In genomic region chr19:40809358-40810086, GRCh38 we compare ENCODE assay signal across 13 cellular contexts. TPM values are rescaled to one million over a fixed set of nuclear protein-coding genes. Genes with fewer than 3 reads are reported as not detected.
DNase-seq lines count a peak whose midpoint lies in the region; ATAC-seq, FAIRE-seq and TF ChIP-seq lines count a peak whose summit lies in the region.
"Had no signal": no experiment of that assay in that cellular context is flagged by ENCODE, and none has a peak within 500 bp of the region (broad histone marks: within the 10 kb centered on the region; RNA-seq: fewer than 3 reads in every experiment).

No MANE protein-coding gene starts in this region.

- no peaks in the 10 kb centered on the region for H4K20me1 ChIP-seq in endothelial cell of umbilical vein (replicated peaks; ENCODE audit: control insufficient read depth, extremely low read depth, insufficient read depth, low read length)
- peaks cover 58% of the 10 kb centered on the region for H4K20me1 ChIP-seq in osteoblast (ENCODE audit: insufficient read depth, low read length)

- DNase-seq in CD4-positive, alpha-beta memory T cell = no peak
- no peak for DNase-seq in endothelial cell of umbilical vein (ENCODE audit: low read depth, low spot score)
- DNase-seq in osteoblast (ENCODE audit: insufficient read length, low spot score, missing footprints) = no peak
- DNase-seq in COLO668 (lab: John Stamatoyannopoulos, UW; ENCODE audit: unreplicated experiment) = no peak
- DNase-seq in GM19240 (ENCODE audit: insufficient read length, low spot score) = no peak
- no peak for DNase-seq in middle frontal gyrus (ENCODE audit: extremely low spot score, low spot score)
- DNase-seq: DMS153, erythroblast, NCI-H1930, SHP77 had no signal

- peaks cover 24% of the 10 kb centered on the region for H3K36me3 ChIP-seq in CD4-positive, alpha-beta memory T cell (ENCODE audit: insufficient read depth, low read length)
- H3K36me3 ChIP-seq in HUES6 (ENCODE audit: control insufficient read depth, insufficient read depth, low read length) (peaks cover 31% of the 10 kb centered on the region), endothelial cell of umbilical vein (ENCODE audit: control insufficient read depth in 2 of 2, extremely low read depth in 1 of 2, insufficient read depth in 2 of 2, low read length in 2 of 2) (peaks cover 9 to 27% of the 10 kb centered on the region in 2 experiments), osteoblast (ENCODE audit: insufficient read depth, low read length) (peaks cover 35% of the 10 kb centered on the region)

- H3K79me2 ChIP-seq in endothelial cell of umbilical vein (ENCODE audit: control insufficient read depth, insufficient read depth, low read length) (peaks cover 36% of the 10 kb centered on the region), osteoblast (ENCODE audit: insufficient read depth, low read length) (peaks cover 49% of the 10 kb centered on the region)

- POLR2A ChIA-PET in CD4-positive, alpha-beta memory T cell (lab: Charles Lee; ENCODE audit: partially characterized antibody) = interaction anchor here (4.2 to 15.6 kb wide), 3 partner anchors 11 to 56 kb away, joined by 35 to 369 read pairs (median 133); partner anchors contain the start of genes ACTMAP, EGLN2, MIA and RAB4B
- POLR2A ChIA-PET in endothelial cell of umbilical vein (lab: Charles Lee) = no interaction called here

- H3K4me3 Mint-ChIP-seq in CD4-positive, alpha-beta memory T cell = peak overlapping the region in 1 of 8 donors; percentile 52

- no peaks in the 10 kb centered on the region for H3K9me3 ChIP-seq in CD4-positive, alpha-beta memory T cell (ENCODE audit: control insufficient read depth in 1 of 2, low read length in 2 of 2)
- H3K9me3 ChIP-seq in HUES6 (ENCODE audit: control insufficient read depth, insufficient read depth, low read depth, low read length) = no peaks in the 10 kb centered on the region
- no peaks in the 10 kb centered on the region for H3K9me3 ChIP-seq in endothelial cell of umbilical vein (replicated peaks; ENCODE audit: control insufficient read depth, insufficient read depth, low read length)
- no peaks in the 10 kb centered on the region for H3K9me3 ChIP-seq in osteoblast (ENCODE audit: low read depth, low read length)
- H3K9me3 ChIP-seq: adrenal gland had no signal

- dilution Hi-C loops in endothelial cell of umbilical vein (cut with MboI; ENCODE audit: extremely low pct_ligation_motif_present, low sequenced_read_pairs) = no loop called here

- no peak for TF ChIP-seq CTCF in endothelial cell of umbilical vein (IDR thresholded peaks at IDR 0.05; ENCODE audit: extremely low read depth in 1 of 2, insufficient read depth in 1 of 2, low read depth in 1 of 2, low read length in 2 of 2)
- no peak for TF ChIP-seq CTCF in osteoblast (IDR thresholded peaks at IDR 0.05; ENCODE audit: extremely low read depth, low read depth, low read length)

- no peak for TF ChIP-seq POLR2A in endothelial cell of umbilical vein (IDR thresholded peaks at IDR 0.05; ENCODE audit: low read depth, low read length)

- no peak overlapping the region for H3K4me2 ChIP-seq in endothelial cell of umbilical vein (ENCODE audit: insufficient read depth, low read length)
- H3K4me2 ChIP-seq in osteoblast (ENCODE audit: insufficient read depth, low read length) = peak overlapping the region; percentile 76

- no peak for FAIRE-seq in endothelial cell of umbilical vein (lab: Jason Lieb, UNC)

- peaks cover 0 to 1% (median 0%) of the 10 kb centered on the region in 8 donors for H3K9me3 Mint-ChIP-seq in CD4-positive, alpha-beta memory T cell

- no peak for ATAC-seq in activated CD4-positive, CD25-positive, alpha-beta regulatory T cell treated with anti-CD3 and anti-CD28 coated beads, Interleukin-2, amount 50 U/mL, for 24 hours

- H3K9ac ChIP-seq in HUES6 (ENCODE audit: low read length) (no peak overlapping the region), endothelial cell of umbilical vein (replicated peaks; ENCODE audit: extremely low read depth, insufficient read depth, low read length) (no peak overlapping the region)

- intact Hi-C loops in CD4-positive, alpha-beta memory T cell (cut with micrococcal nuclease) = no loop called here
- intact Hi-C loops in endothelial cell of umbilical vein (cut with micrococcal nuclease) = loop anchor here (10.0 kb wide), 1 partner anchor 365 kb away; the partner anchor contains the start of gene SERTAD3

- peaks cover 76% of the 10 kb centered on the region for H3K4me1 ChIP-seq in CD4-positive, alpha-beta memory T cell (ENCODE audit: insufficient read depth, low read length)
- H3K4me1 ChIP-seq in HUES6 (ENCODE audit: control insufficient read depth, insufficient read depth, low read length) (peaks cover 50% of the 10 kb centered on the region), endothelial cell of umbilical vein (ENCODE audit: control insufficient read depth, extremely low read depth, insufficient read depth, low read length) (peaks cover 36% of the 10 kb centered on the region), osteoblast (ENCODE audit: insufficient read depth, low read length) (peaks cover 11% of the 10 kb centered on the region)

- no TSS peak for BruUV-seq in endothelial cell of umbilical vein (replicated peaks; lab: Mats Ljungman, UMichigan)

- H3K4me3 ChIP-seq in CD4-positive, alpha-beta memory T cell (ENCODE audit: low read length in 2 of 2) = no peak overlapping the region
- peak overlapping the region; percentile 64; the same call in 1 of the 2 replicates for H3K4me3 ChIP-seq in HUES6 (ENCODE audit: low read depth, low read length)
- no peak overlapping the region for H3K4me3 ChIP-seq in endothelial cell of umbilical vein (replicated peaks in 1 of 3; ENCODE audit: insufficient read depth in 1 of 3, low read depth in 1 of 3, low read length in 3 of 3)
- no peak overlapping the region for H3K4me3 ChIP-seq in osteoblast (ENCODE audit: insufficient read depth, low read length)

- CTCF ChIA-PET in CD4-positive, alpha-beta memory T cell (lab: Charles Lee; ENCODE audit: partially characterized antibody) = interaction anchor here (3.9 to 4.5 kb wide), 2 partner anchors 10 to 32 kb away, joined by 27 to 46 read pairs; partner anchors contain the start of gene RAB4B
- CTCF ChIA-PET in endothelial cell of umbilical vein (lab: Charles Lee) = no interaction called here

- H3K4me1 Mint-ChIP-seq in CD4-positive, alpha-beta memory T cell = peaks cover 46 to 86% (median 61%) of the 10 kb centered on the region in 4 donors

- H3K36me3 Mint-ChIP-seq in CD4-positive, alpha-beta memory T cell = peaks cover 14 to 40% of the 10 kb centered on the region in 2 donors

- H3K27ac ChIP-seq in CD4-positive, alpha-beta memory T cell (ENCODE audit: low read depth, low read length) = no peak overlapping the region
- H3K27ac ChIP-seq in HUES6 (ENCODE audit: low read depth, low read length) = no peak overlapping the region
- no peak overlapping the region for H3K27ac ChIP-seq in endothelial cell of umbilical vein (ENCODE audit: insufficient read depth, low read depth, low read length)
- H3K27ac ChIP-seq in osteoblast (ENCODE audit: low read depth, low read length) = no peak overlapping the region

- H2AFZ ChIP-seq in endothelial cell of umbilical vein (ENCODE audit: low read depth, low read length) = no peak overlapping the region
- H2AFZ ChIP-seq in osteoblast (ENCODE audit: low read length) = no peak overlapping the region

- no peaks in the 10 kb centered on the region for H3K9me1 ChIP-seq in endothelial cell of umbilical vein (replicated peaks; ENCODE audit: control insufficient read depth, extremely low read depth, insufficient read depth, low read length)

- H3K27ac Mint-ChIP-seq in CD4-positive, alpha-beta memory T cell = peak overlapping the region in 5 of 7 donors; percentile 32 to 91 (median 65)

- H3K27me3 ChIP-seq in CD4-positive, alpha-beta memory T cell (ENCODE audit: insufficient read depth, low read length) = no peaks in the 10 kb centered on the region
- H3K27me3 ChIP-seq in HUES6 (ENCODE audit: control insufficient read depth, insufficient read depth, low read length) = peaks cover 22% of the 10 kb centered on the region
- peaks cover 1 to 6% of the 10 kb centered on the region in 2 experiments for H3K27me3 ChIP-seq in endothelial cell of umbilical vein (ENCODE audit: control insufficient read depth in 2 of 2, insufficient read depth in 2 of 2, low read length in 2 of 2)
- peaks cover 3% of the 10 kb centered on the region for H3K27me3 ChIP-seq in osteoblast (ENCODE audit: insufficient read depth, low read length)
- H3K27me3 ChIP-seq: adrenal gland had no signal

- no peaks in the 10 kb centered on the region for H3K27me3 Mint-ChIP-seq in CD4-positive, alpha-beta memory T cell

RNA-seq across cellular contexts. Expression of gene EGLN2, which starts 10.5 kb away (rescaled TPM):
- total RNA-seq in CD4-positive, alpha-beta memory T cell = 100 to 1,000 TPM; 203 to 219 TPM
- 100 to 1,000 TPM; 141 to 207 TPM for polyA plus RNA-seq in CD4-positive, alpha-beta memory T cell
- total RNA-seq in endothelial cell of umbilical vein (147 and 152 TPM in 2 replicates), osteoblast (69.8 and 75.1 TPM in 2 replicates)
- polyA plus RNA-seq in endothelial cell of umbilical vein = 118 and 124 TPM in 2 replicates
- 80.4 and 91.9 TPM in 2 replicates for polyA plus RNA-seq in endothelial cell of umbilical vein (2011; cell fraction: cytosol; rRNA removed)
- polyA plus RNA-seq in endothelial cell of umbilical vein (2011; cell fraction: nucleus; rRNA removed) = 123 and 143 TPM in 2 replicates
- 86.6 and 112 TPM in 2 replicates for polyA plus RNA-seq in endothelial cell of umbilical vein (2012)
- 78.4 and 83.3 TPM in 2 replicates for polyA minus RNA-seq in endothelial cell of umbilical vein
- polyA minus RNA-seq in endothelial cell of umbilical vein (2011; cell fraction: cytosol; rRNA and poly(A)+ RNA removed) = 43.2 TPM
- 57.4 and 84.2 TPM in 2 replicates for polyA minus RNA-seq in endothelial cell of umbilical vein (2011; cell fraction: nucleus; rRNA and poly(A)+ RNA removed)

RNA-seq across cellular contexts. Expression of gene RAB4B, which starts 31.5 kb away (rescaled TPM):
- total RNA-seq in CD4-positive, alpha-beta memory T cell = 10 to 100 TPM; 53.5 to 55.0 TPM
- polyA plus RNA-seq in CD4-positive, alpha-beta memory T cell = 10 to 100 TPM; 67.3 to 69.8 TPM
- total RNA-seq in endothelial cell of umbilical vein (31.4 and 33.6 TPM in 2 replicates), osteoblast (8.0 and 13.8 TPM in 2 replicates)
- polyA plus RNA-seq in endothelial cell of umbilical vein = 61.0 and 65.8 TPM in 2 replicates
- polyA plus RNA-seq in endothelial cell of umbilical vein (2011; cell fraction: cytosol; rRNA removed) = 29.4 and 45.5 TPM in 2 replicates
- 49.5 and 51.2 TPM in 2 replicates for polyA plus RNA-seq in endothelial cell of umbilical vein (2011; cell fraction: nucleus; rRNA removed)
- polyA plus RNA-seq in endothelial cell of umbilical vein (2012) = 17.4 and 40.2 TPM in 2 replicates
- 17.0 and 27.0 TPM in 2 replicates for polyA minus RNA-seq in endothelial cell of umbilical vein
- polyA minus RNA-seq in endothelial cell of umbilical vein (2011; cell fraction: cytosol; rRNA and poly(A)+ RNA removed) = 1.5 TPM
- 6.0 and 9.6 TPM in 2 replicates for polyA minus RNA-seq in endothelial cell of umbilical vein (2011; cell fraction: nucleus; rRNA and poly(A)+ RNA removed)

RNA-seq across cellular contexts. Expression of gene MIA, which starts 34.2 kb away (rescaled TPM):
- 10 to 100 TPM; 11.2 to 11.4 TPM for total RNA-seq in CD4-positive, alpha-beta memory T cell
- not detected for polyA plus RNA-seq in CD4-positive, alpha-beta memory T cell
- total RNA-seq in endothelial cell of umbilical vein (not detected in 2 replicates), osteoblast (0.72 TPM in 1 of 2 replicates, not detected in the other)
- polyA plus RNA-seq in endothelial cell of umbilical vein = 0.32 TPM in 1 of 2 replicates, not detected in the other
- not detected in 2 replicates for polyA plus RNA-seq in endothelial cell of umbilical vein (2011; cell fraction: cytosol; rRNA removed)
- 0.77 and 0.84 TPM in 2 replicates for polyA plus RNA-seq in endothelial cell of umbilical vein (2011; cell fraction: nucleus; rRNA removed)
- polyA plus RNA-seq in endothelial cell of umbilical vein (2012) = not detected in 2 replicates
- polyA minus RNA-seq in endothelial cell of umbilical vein = 2.5 TPM in 1 of 2 replicates, not detected in the other
- polyA minus RNA-seq in endothelial cell of umbilical vein (2011; cell fraction: cytosol; rRNA and poly(A)+ RNA removed) = not detected
- polyA minus RNA-seq in endothelial cell of umbilical vein (2011; cell fraction: nucleus; rRNA and poly(A)+ RNA removed) = not detected in 2 replicates

RNA-seq across cellular contexts. Expression of gene CYP2A6, which starts 40.7 kb away (rescaled TPM):
- under 1 TPM in 1 of 2 experiments, not detected in 1; 0.23 TPM for total RNA-seq in CD4-positive, alpha-beta memory T cell
- not detected for polyA plus RNA-seq in CD4-positive, alpha-beta memory T cell
- total RNA-seq in endothelial cell of umbilical vein (not detected in 2 replicates), osteoblast (not detected in 2 replicates)
- polyA plus RNA-seq in endothelial cell of umbilical vein = not detected in 2 replicates
- not detected in 2 replicates for polyA plus RNA-seq in endothelial cell of umbilical vein (2011; cell fraction: cytosol; rRNA removed)
- polyA plus RNA-seq in endothelial cell of umbilical vein (2011; cell fraction: nucleus; rRNA removed) = not detected in 2 replicates
- not detected in 2 replicates for polyA plus RNA-seq in endothelial cell of umbilical vein (2012)
- polyA minus RNA-seq in endothelial cell of umbilical vein = not detected in 2 replicates
- polyA minus RNA-seq in endothelial cell of umbilical vein (2011; cell fraction: cytosol; rRNA and poly(A)+ RNA removed) = not detected
- not detected in 2 replicates for polyA minus RNA-seq in endothelial cell of umbilical vein (2011; cell fraction: nucleus; rRNA and poly(A)+ RNA removed)

RNA-seq across cellular contexts. Expression of gene SNRPA, which starts 58.5 kb away (rescaled TPM):
- 10 to 100 TPM; 93.3 to 95.7 TPM for total RNA-seq in CD4-positive, alpha-beta memory T cell
- polyA plus RNA-seq in CD4-positive, alpha-beta memory T cell = 10 to 100 TPM; 48.8 to 63.9 TPM
- total RNA-seq in endothelial cell of umbilical vein = 131 and 139 TPM in 2 replicates
- 84.6 and 109 TPM in 2 replicates for polyA plus RNA-seq in endothelial cell of umbilical vein
- 94.6 and 112 TPM in 2 replicates for polyA plus RNA-seq in endothelial cell of umbilical vein (2011; cell fraction: cytosol; rRNA removed)
- 126 and 180 TPM in 2 replicates for polyA plus RNA-seq in endothelial cell of umbilical vein (2011; cell fraction: nucleus; rRNA removed)
- polyA plus RNA-seq in endothelial cell of umbilical vein (2012) = 81.0 and 91.1 TPM in 2 replicates
- 192 and 213 TPM in 2 replicates for polyA minus RNA-seq in endothelial cell of umbilical vein
- polyA minus RNA-seq in endothelial cell of umbilical vein (2011; cell fraction: cytosol; rRNA and poly(A)+ RNA removed) = 179 TPM
- polyA minus RNA-seq in endothelial cell of umbilical vein (2011; cell fraction: nucleus; rRNA and poly(A)+ RNA removed) = 73.6 and 91.5 TPM in 2 replicates
- 20.6 and 32.1 TPM in 2 replicates for total RNA-seq in osteoblast
